ENCODE assay signal across 21 cellular contexts in genomic region chr1:87560961-87561360, GRCh38.
"Had no signal": no experiment of that assay in that cellular context is flagged by ENCODE, and none has a peak within 500 bp of the region (broad histone marks: within the 10 kb centered on the region; RNA-seq: fewer than 3 reads in every experiment).

No MANE protein-coding gene starts in this region.

- DNase-seq: activated CD4-positive, alpha-beta memory T cell treated with anti-CD3 and anti-CD28 coated beads, Interleukin-2, amount 10 ng/mL, durations not matched to agents 7 days and 5 days; activated CD4-positive, alpha-beta T cell treated with anti-CD3 and anti-CD28 coated beads for 4 hours; activated effector memory CD4-positive, alpha-beta T cell treated with anti-CD3 and anti-CD28 coated beads, Interleukin-2, amount 50 U/mL, for 16 hours; activated T-cell treated with anti-CD3 and anti-CD28 coated beads, Interleukin-2, amount 50 U/mL, for 24 hours; caudate nucleus; dorsolateral prefrontal cortex; endodermal cell; gastrocnemius medialis; head of caudate nucleus; mesenchymal stem cell; naive thymus-derived CD8-positive, alpha-beta T cell; pancreas; right lobe of liver; stimulated activated CD4-positive, alpha-beta T cell treated with anti-CD3 and anti-CD28 coated beads, Interleukin-4, amount 100 ng/mL, for 24 hours; stomach; T-cell; testis; upper lobe of left lung had no signal

- H3K27ac ChIP-seq: dorsolateral prefrontal cortex, epithelial cell of prostate, gastrocnemius medialis, pancreas, right lobe of liver, stomach, testis, upper lobe of left lung had no signal

- H3K36me3 ChIP-seq: gastrocnemius medialis, pancreas, right lobe of liver, stomach, upper lobe of left lung had no signal

- ATAC-seq: gastrocnemius medialis; naive thymus-derived CD8-positive, alpha-beta T cell; pancreas; right lobe of liver; stimulated activated effector memory CD8-positive, alpha-beta T cell treated with anti-CD3 and anti-CD28 coated beads, Interleukin-12 subunit alpha, Interleukin-12 subunit beta, amount 100 ng/mL, for 72 hours; T-cell; WTC11 had no signal

- H3K4me3 ChIP-seq: dorsolateral prefrontal cortex, gastrocnemius medialis, pancreas, right lobe of liver, stomach, testis, upper lobe of left lung had no signal

- H3K4me1 ChIP-seq: gastrocnemius medialis, pancreas, right lobe of liver, stomach, testis, upper lobe of left lung had no signal

- H3K9me3 ChIP-seq: gastrocnemius medialis, pancreas, right lobe of liver, stomach, testis, upper lobe of left lung had no signal

- H3K27me3 ChIP-seq: dorsolateral prefrontal cortex, gastrocnemius medialis, pancreas, right lobe of liver, stomach, testis, upper lobe of left lung had no signal
